Comparison of ENCODE assay signal across 9 cellular contexts in genomic region chr6:90175627-90176538, GRCh38.
DNase-seq lines count a peak whose midpoint lies in the region; ATAC-seq, FAIRE-seq and TF ChIP-seq lines count a peak whose summit lies in the region.
"Had no signal": no experiment of that assay in that cellular context is flagged by ENCODE, and none has a peak within 500 bp of the region (broad histone marks: within the 10 kb centered on the region; RNA-seq: fewer than 3 reads in every experiment).

No MANE protein-coding gene starts in this region.

- CTCF ChIA-PET in HepG2 (lab: Yijun Ruan, JAX; ENCODE audit: low intra/inter-chr PET ratio, low total read pairs), result no interaction called here

- TF ChIP-seq CTCF in left lung (IDR thresholded peaks at IDR 0.05) (no peak), HepG2 (CRISPR knock-in tag; IDR thresholded peaks at IDR 0.05) (no peak), esophagus muscularis mucosa (IDR thresholded peaks at IDR 0.05) (no peak)

- H4K20me1 ChIP-seq in HepG2 (ENCODE audit: insufficient read depth, low read length), result no peaks in the 10 kb centered on the region

- 18% methylated on average over 8 of the region's 8 CpGs for WGBS in HepG2 (ENCODE audit: low lambda C conversion rate)
- 74% methylated on average over 8 of the region's 8 CpGs for WGBS in esophagus muscularis mucosa

- no peak overlapping the region for H3K4me2 ChIP-seq in HepG2 (ENCODE audit: low read depth, low read length)

- H3K36me3 ChIP-seq in left lung (no peaks in the 10 kb centered on the region), HepG2 (replicated peaks in 1 of 2; ENCODE audit: control insufficient read depth in 1 of 2, insufficient read depth in 2 of 2, low read length in 2 of 2) (no peaks in the 10 kb centered on the region), esophagus muscularis mucosa (no peaks in the 10 kb centered on the region)

- no peak overlapping the region for H3K27ac ChIP-seq in left lung
- H3K27ac ChIP-seq in HepG2 (ENCODE audit: extremely low read length, insufficient read depth, low read length), result no peak overlapping the region
- H3K27ac ChIP-seq in esophagus muscularis mucosa (replicated peaks in 1 of 4), result no peak overlapping the region

- no TSS peak for BruUV-seq in HepG2 (replicated peaks; lab: Mats Ljungman, UMichigan)

- no peak for TF ChIP-seq POLR2A in HepG2 (IDR thresholded peaks at IDR 0.05; ENCODE audit: insufficient read depth in 1 of 2, low read depth in 2 of 2, low read length in 2 of 2)
- TF ChIP-seq POLR2A in esophagus muscularis mucosa (IDR thresholded peaks at IDR 0.05; ENCODE audit: low read depth), result no peak

- peak; percentile 90 for ATAC-seq in GM18502 (IDR thresholded peaks at IDR 0.05; ENCODE audit: poor library complexity, unreplicated experiment)
- peak; percentile 82 for ATAC-seq in HG03378 (IDR thresholded peaks at IDR 0.05; ENCODE audit: unreplicated experiment)
- ATAC-seq in sciatic nerve, result peak; percentile 44
- no peak for ATAC-seq in left lung
- ATAC-seq in HepG2, result no peak

- H3K9me3 ChIP-seq in left lung, result no peaks in the 10 kb centered on the region
- H3K9me3 ChIP-seq in HepG2 (ENCODE audit: low read length), result no peaks in the 10 kb centered on the region
- no peaks in the 10 kb centered on the region for H3K9me3 ChIP-seq in esophagus muscularis mucosa

- peak; percentile 68 for DNase-seq in activated T-cell treated with anti-CD3 and anti-CD28 coated beads for 48 hours (ENCODE audit: low read depth)
- no peak for DNase-seq in sciatic nerve (ENCODE audit: low spot score)
- DNase-seq in left lung, result no peak
- no peak for DNase-seq in HepG2 (ENCODE audit: low spot score)
- no peak for DNase-seq in NCI-H1930 (lab: John Stamatoyannopoulos, UW)
- DNase-seq in esophagus muscularis mucosa (ENCODE audit: extremely low spot score), result no peak

- in situ Hi-C loops in HepG2 (cut with HindIII; ENCODE audit: extremely low pct_ligation_motif_present, low pct_unique_long_range_greater_than_20kb), result no loop called here

- POLR2A ChIA-PET in HepG2 (lab: Yijun Ruan, JAX), result no interaction called here

- TF ChIP-seq EP300 in HepG2 (IDR thresholded peaks at IDR 0.05; ENCODE audit: low read depth in 2 of 2, low read length in 2 of 2), result no peak
- no peak for TF ChIP-seq EP300 in HepG2 (CRISPR knock-in tag; IDR thresholded peaks at IDR 0.05; ENCODE audit: borderline replicate concordance)
- TF ChIP-seq EP300 in esophagus muscularis mucosa (IDR thresholded peaks at IDR 0.05), result no peak

- H3K9ac ChIP-seq in HepG2 (ENCODE audit: insufficient read depth, low read depth, low read length), result no peak overlapping the region

- H3K79me2 ChIP-seq in HepG2 (ENCODE audit: insufficient read depth, low read length), result no peaks in the 10 kb centered on the region

- intact Hi-C loops in sciatic nerve (cut with DNase I), result no loop called here
- intact Hi-C loops in left lung (cut with DNase I), result no loop called here
- intact Hi-C loops in HepG2 (cut with micrococcal nuclease; ENCODE audit: unreplicated experiment), result loop anchor here (10.0 kb wide), 1 partner anchor 201 kb away; no protein-coding TSS in a partner anchor
- intact Hi-C loops in esophagus muscularis mucosa (cut with DNase I), result no loop called here

- peaks cover 12 to 23% of the 10 kb centered on the region in 2 donors for H3K4me1 ChIP-seq in left lung
- no peaks in the 10 kb centered on the region for H3K4me1 ChIP-seq in HepG2 (ENCODE audit: insufficient read depth, low read length)
- peaks cover 18 to 25% (median 18%) of the 10 kb centered on the region in 4 donors for H3K4me1 ChIP-seq in esophagus muscularis mucosa

- no peak overlapping the region for H3K4me3 ChIP-seq in left lung
- H3K4me3 ChIP-seq in HepG2 (replicated peaks in 1 of 3; ENCODE audit: insufficient read depth in 1 of 3, low read depth in 2 of 3, low read length in 3 of 3), result no peak overlapping the region
- no peak overlapping the region for H3K4me3 ChIP-seq in esophagus muscularis mucosa
- H3K4me3 ChIP-seq: lung had no signal

- H3K27me3 ChIP-seq in left lung (no peaks in the 10 kb centered on the region), HepG2 (ENCODE audit: control insufficient read depth in 1 of 2, insufficient read depth in 2 of 2, low read length in 2 of 2) (no peaks in the 10 kb centered on the region; a peak in 1 of 5 replicates), esophagus muscularis mucosa (no peaks in the 10 kb centered on the region)

- no peak overlapping the region for H2AFZ ChIP-seq in HepG2 (ENCODE audit: low read length)

- FAIRE-seq in HepG2 (lab: Jason Lieb, UNC), result no peak

- TF ChIP-seq RAD21 in HepG2 (CRISPR knock-in tag; IDR thresholded peaks at IDR 0.05), result no peak

TF ChIP-seq in HepG2, 621 proteins besides CTCF, POLR2A, EP300 and RAD21 (continues in another document):
- no peak for TF ChIP-seq ZNF609 (CRISPR knock-in tag; IDR thresholded peaks at IDR 0.05; ENCODE audit: borderline replicate concordance)
- TF ChIP-seq ZNF724P (CRISPR knock-in tag; IDR thresholded peaks at IDR 0.05; ENCODE audit: borderline replicate concordance), result no peak
- TF ChIP-seq MTF2 (CRISPR knock-in tag; IDR thresholded peaks at IDR 0.05; ENCODE audit: borderline replicate concordance), result no peak
- TF ChIP-seq RORA (CRISPR knock-in tag; IDR thresholded peaks at IDR 0.05), result no peak
- no peak for TF ChIP-seq SCMH1 (CRISPR knock-in tag; IDR thresholded peaks at IDR 0.05; ENCODE audit: borderline replicate concordance)
- no peak for TF ChIP-seq GFI1 (CRISPR knock-in tag; IDR thresholded peaks at IDR 0.05; ENCODE audit: borderline replicate concordance)
- TF ChIP-seq ZKSCAN5 (CRISPR knock-in tag; IDR thresholded peaks at IDR 0.05), result no peak
- TF ChIP-seq ZNF768 (CRISPR knock-in tag; IDR thresholded peaks at IDR 0.05), result no peak
- TF ChIP-seq ELF4 (CRISPR knock-in tag; IDR thresholded peaks at IDR 0.05; ENCODE audit: borderline replicate concordance), result no peak
- no peak for TF ChIP-seq ZBTB39 (CRISPR knock-in tag; IDR thresholded peaks at IDR 0.05)
- TF ChIP-seq ZNF720 (CRISPR knock-in tag; IDR thresholded peaks at IDR 0.05), result no peak
- TF ChIP-seq ZNF660 (CRISPR knock-in tag; IDR thresholded peaks at IDR 0.05; ENCODE audit: borderline replicate concordance, low read depth), result no peak
- TF ChIP-seq GRHL1 (CRISPR knock-in tag; conservative IDR thresholded peaks at IDR 0.05), result no peak

Comparison
In these comparisons a context has a peak if more than half of its experiments do, and no peak if none do; other contexts are left out.
1. ATAC-seq: peak in GM18502 (single experiment), HG03378 (single experiment) and sciatic nerve (single experiment); none in left lung (single experiment) and HepG2 (single experiment).